In the genomic region with DNA sequence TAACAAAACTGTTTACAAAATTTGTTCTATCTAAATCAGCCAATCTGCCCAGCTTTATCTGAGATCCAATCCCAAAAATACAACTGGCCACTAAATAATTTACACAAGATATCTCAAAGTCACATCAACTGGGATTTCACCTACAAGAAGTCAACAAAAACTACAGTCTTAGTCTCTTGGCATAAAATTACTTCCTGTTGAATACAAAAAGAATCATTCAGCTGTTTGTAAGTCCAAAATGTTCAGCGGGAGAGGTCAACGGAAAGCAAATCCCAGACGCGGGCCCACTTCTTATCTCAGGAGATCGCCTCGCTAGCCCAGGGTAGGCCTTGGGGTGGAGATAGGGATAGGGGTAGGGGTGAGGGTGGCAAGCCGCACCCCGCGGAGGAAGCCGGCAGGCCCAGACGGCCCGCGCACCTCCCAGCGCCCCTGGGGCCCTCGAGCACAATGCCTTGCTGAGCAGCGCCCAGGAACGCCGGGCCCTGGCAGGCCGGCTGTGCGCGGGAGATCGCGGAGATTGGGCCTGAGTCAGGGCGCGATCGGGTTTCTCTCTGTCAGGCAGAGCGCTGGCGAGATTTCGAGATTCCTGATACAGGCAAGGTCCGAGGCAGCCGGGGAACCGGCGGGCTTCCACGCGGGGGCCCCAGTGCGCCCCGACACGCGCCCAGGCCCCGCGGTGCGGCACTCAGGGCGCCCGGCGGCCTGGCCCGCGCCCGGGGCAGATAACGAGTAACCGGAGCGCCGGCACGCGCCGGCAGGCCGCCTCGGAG, we compare ENCODE assay signal across 8 cellular contexts. TPM values are rescaled to one million over a fixed set of nuclear protein-coding genes. Genes with fewer than 3 reads are reported as not detected.
DNase-seq lines count a peak whose midpoint lies in the region; ATAC-seq and TF ChIP-seq lines count a peak whose summit lies in the region.

No MANE protein-coding gene starts in this region.

- no peaks in the 10 kb centered on the region for H3K27me3 ChIP-seq in BE2C
- no peaks in the 10 kb centered on the region for H3K27me3 ChIP-seq in mesendoderm (ENCODE audit: insufficient read depth, low read length, poor library complexity)

- peak overlapping the region; percentile 18 for H2BK120ac ChIP-seq in mesendoderm (ENCODE audit: low read depth, low read length)

- no peak overlapping the region for H2BK15ac ChIP-seq in mesendoderm (replicated peaks; ENCODE audit: low read depth)

- DNase-seq in BE2C (peak; percentile 86), NCI-H748 (lab: John Stamatoyannopoulos, UW; ENCODE audit: unreplicated experiment) (peak; percentile 75), mesendoderm (peak; percentile 83)
- DNase-seq in activated CD8-positive, alpha-beta memory T cell treated with anti-CD3 and anti-CD28 coated beads for 48 hours (ENCODE audit: low read depth in 2 of 3, low spot score in 2 of 3), result peak; percentile 43 to 51 (median 44)
- DNase-seq in effector memory CD8-positive, alpha-beta T cell, result peak; percentile 59 to 65 (median 60)
- DNase-seq in stimulated activated CD8-positive, alpha-beta memory T cell treated with anti-CD3 and anti-CD28 coated beads, Interleukin-15, amount 100 ng/mL, for 24 hours (ENCODE audit: low read depth), result peak; percentile 38

- H3K23ac ChIP-seq in mesendoderm (ENCODE audit: low read length), result peak overlapping the region; percentile 66

- H3K4ac ChIP-seq in mesendoderm (ENCODE audit: low read depth, low read length), result peak overlapping the region; percentile 94

- no peaks in the 10 kb centered on the region for H3K9me3 ChIP-seq in BE2C

- peak overlapping the region; percentile 98 for H3K27ac ChIP-seq in mesendoderm (ENCODE audit: low read depth, low read length)

- H3K79me1 ChIP-seq in mesendoderm (ENCODE audit: low read length), result no peaks in the 10 kb centered on the region

- H3K4me2 ChIP-seq in mesendoderm (ENCODE audit: low read length), result peak overlapping the region; percentile 31

- peaks cover 46% of the 10 kb centered on the region for H3K36me3 ChIP-seq in BE2C
- peaks cover 1% of the 10 kb centered on the region for H3K36me3 ChIP-seq in mesendoderm (ENCODE audit: control insufficient read depth, insufficient read depth, low read length)

- peaks cover 5% of the 10 kb centered on the region; the same call in 1 of the 2 replicates for H3K4me1 ChIP-seq in BE2C
- H3K4me1 ChIP-seq in mesendoderm (ENCODE audit: control insufficient read depth, low read depth, low read length), result no peaks in the 10 kb centered on the region

- no peak overlapping the region for H2AK5ac ChIP-seq in mesendoderm (ENCODE audit: low read length)

- H3K79me2 ChIP-seq in mesendoderm (ENCODE audit: control insufficient read depth, insufficient read depth, low read length), result peaks cover 13% of the 10 kb centered on the region

- H3K4me3 Mint-ChIP-seq in effector memory CD8-positive, alpha-beta T cell, result peak overlapping the region; percentile 84 to 90

- peak overlapping the region; percentile 98 for H3K9ac ChIP-seq in mesendoderm (ENCODE audit: low read length)

- H3K27me3 Mint-ChIP-seq in effector memory CD8-positive, alpha-beta T cell, result no peaks in the 10 kb centered on the region

- no peak overlapping the region for H4K5ac ChIP-seq in mesendoderm (ENCODE audit: low read length)

- no peaks in the 10 kb centered on the region for H3K9me3 Mint-ChIP-seq in effector memory CD8-positive, alpha-beta T cell

- H3K4me1 Mint-ChIP-seq in effector memory CD8-positive, alpha-beta T cell (ENCODE audit: low read depth in 2 of 2), result peaks cover 20 to 35% of the 10 kb centered on the region in 2 donors

- H3K56ac ChIP-seq in mesendoderm (ENCODE audit: low read length), result peak overlapping the region; percentile 98

- H3K4me3 ChIP-seq in BE2C (ENCODE audit: low read depth, low read length) (peak overlapping the region; percentile 85), mesendoderm (ENCODE audit: low read length) (peak overlapping the region; percentile 98)

- TF ChIP-seq CTCF in BE2C (IDR thresholded peaks at IDR 0.05; ENCODE audit: low read depth, low read length), result no peak

- WGBS in mesendoderm (ENCODE audit: extremely low coverage, insufficient coverage, low lambda C conversion rate), result no CpG with 5 or more reads among the region's 57 CpGs

- ATAC-seq in GM19023 (IDR thresholded peaks at IDR 0.05; ENCODE audit: unreplicated experiment) (peak; percentile 76), HG03196 (IDR thresholded peaks at IDR 0.05; ENCODE audit: unreplicated experiment) (peak; percentile 75)
- peak; percentile 72 for ATAC-seq in effector memory CD8-positive, alpha-beta T cell (replicated peaks)

- H3K18ac ChIP-seq in mesendoderm (ENCODE audit: low read length), result peak overlapping the region; percentile 75

- H3K36me3 Mint-ChIP-seq in effector memory CD8-positive, alpha-beta T cell (ENCODE audit: insufficient read depth), result peaks cover 64% of the 10 kb centered on the region

- H3K27ac Mint-ChIP-seq in effector memory CD8-positive, alpha-beta T cell, result peak overlapping the region; percentile 93 to 94

- H4K8ac ChIP-seq in mesendoderm (ENCODE audit: low read depth, low read length), result peak overlapping the region; percentile 98

- peak overlapping the region; percentile 30 for H2BK5ac ChIP-seq in mesendoderm (ENCODE audit: low read length)

RNA-seq across cellular contexts. Expression of gene HINT1, which starts 0.7 kb away (rescaled TPM):
- polyA plus RNA-seq in BE2C (2012; ENCODE audit: insufficient read depth, insufficient read length, low read depth), result 451 TPM
- polyA plus RNA-seq in mesendoderm (2013, experiment 1 of 2), result 292 TPM
- 284 TPM for polyA plus RNA-seq in mesendoderm (2013, experiment 2 of 2)

RNA-seq across cellular contexts. Expression of gene LYRM7, which starts 6.4 kb away (rescaled TPM):
- 12.3 TPM for polyA plus RNA-seq in BE2C (2012; ENCODE audit: insufficient read depth, insufficient read length, low read depth)
- polyA plus RNA-seq in mesendoderm (2013, experiment 1 of 2), result 4.8 TPM
- polyA plus RNA-seq in mesendoderm (2013, experiment 2 of 2), result 5.1 TPM

Comparison
In these comparisons a context has a peak if more than half of its experiments do, and no peak if none do; other contexts are left out.
1. Peak in every context shown above with its lines: DNase-seq, ATAC-seq, H3K4me3 ChIP-seq and H3K27ac ChIP-seq.